ENCODE assay signal across 32 cellular contexts in genomic region chr17:82465023-82465603, GRCh38. TPM values are rescaled to one million over a fixed set of nuclear protein-coding genes. Genes with fewer than 3 reads are reported as not detected.
DNase-seq lines count a peak whose midpoint lies in the region; ATAC-seq and TF ChIP-seq lines count a peak whose summit lies in the region.
"Had no signal": no experiment of that assay in that cellular context is flagged by ENCODE, and none has a peak within 500 bp of the region (broad histone marks: within the 10 kb centered on the region; RNA-seq: fewer than 3 reads in every experiment).

No MANE protein-coding gene starts in this region.

- H3K9me3 Mint-ChIP-seq in CD4-positive, alpha-beta memory T cell = peaks cover 0 to 2% (median 0%) of the 10 kb centered on the region in 8 donors
- H3K9me3 Mint-ChIP-seq in IgD-negative memory B cell = no peaks in the 10 kb centered on the region
- H3K9me3 Mint-ChIP-seq in activated T-helper 1 cell treated with anti-CD3 and anti-CD28 coated beads, Interleukin-12 subunit alpha, Interleukin-12 subunit beta, Interleukin-2, Interleukin-4 antibody, amounts not matched to agents 30 ng/mL and 10 ng/mL and 1 ng/mL, durations not matched to agents 14 hours and 24 hours and 36 hours = no peaks in the 10 kb centered on the region
- H3K9me3 Mint-ChIP-seq: dendritic cell treated with granulocyte-macrophage colony-stimulating factor and Interleukin-4, amounts not matched to agents 40 ng/mL and 50 ng/mL, for 4 days; endodermal cell; stimulated activated naive B cell treated with anti-CD40 and anti-IgM and Interleukin-4, amounts not matched to agents 10 μg/mL and 1 μg/mL and 100 μg/mL, for 72 hours had no signal

- H3K4me1 Mint-ChIP-seq in CD4-positive, alpha-beta memory T cell = peaks cover 7 to 11% (median 9%) of the 10 kb centered on the region in 4 donors
- H3K4me1 Mint-ChIP-seq in IgD-negative memory B cell = peaks cover 0 to 3% (median 1%) of the 10 kb centered on the region in 3 donors
- H3K4me1 Mint-ChIP-seq in activated T-helper 1 cell treated with anti-CD3 and anti-CD28 coated beads, Interleukin-12 subunit alpha, Interleukin-12 subunit beta, Interleukin-2, Interleukin-4 antibody, amounts not matched to agents 30 ng/mL and 10 ng/mL and 1 ng/mL, durations not matched to agents 14 hours and 24 hours and 36 hours (ENCODE audit: low read depth) = peaks cover 67% of the 10 kb centered on the region
- H3K4me1 Mint-ChIP-seq: endodermal cell, mesothelial cell of epicardium had no signal

- H3K27ac ChIP-seq in CD4-positive, alpha-beta memory T cell (ENCODE audit: low read depth, low read length) = no peak overlapping the region
- H3K27ac ChIP-seq in upper lobe of right lung = no peak overlapping the region
- H3K27ac ChIP-seq: BLaER1, esophagus muscularis mucosa, foreskin keratinocyte, psoas muscle, sigmoid colon, SK-N-MC, suprapubic skin, upper lobe of left lung had no signal

- ATAC-seq in GM19328 (IDR thresholded peaks at IDR 0.05; ENCODE audit: unreplicated experiment) (no peak), HG02763 (IDR thresholded peaks at IDR 0.05; ENCODE audit: unreplicated experiment) (no peak), upper lobe of right lung (no peak)
- ATAC-seq: foreskin keratinocyte; psoas muscle; stimulated activated naive B cell treated with anti-CD40 and anti-IgM and Interleukin-4, amounts not matched to agents 10 μg/mL and 1 μg/mL and 100 μg/mL, for 72 hours had no signal

- no peak overlapping the region for H3K4me3 ChIP-seq in CD4-positive, alpha-beta memory T cell (ENCODE audit: low read length in 2 of 2)
- H3K4me3 ChIP-seq in upper lobe of right lung = no peak overlapping the region
- H3K4me3 ChIP-seq: BLaER1, body of pancreas, esophagus muscularis mucosa, MG63, psoas muscle, sigmoid colon, SK-N-MC, suprapubic skin, upper lobe of left lung had no signal

- DNase-seq in activated naive CD4-positive, alpha-beta T cell treated with Interleukin-2 at 50 U/mL for 16 hours = peak; percentile 25
- DNase-seq in activated naive CD4-positive, alpha-beta T cell treated with anti-CD3 and anti-CD28 coated beads, Interleukin-2, amount 50 U/mL, for 16 hours = no peak
- no peak for DNase-seq in CD4-positive, alpha-beta memory T cell
- DNase-seq in activated T-helper 1 cell treated with anti-CD3 and anti-CD28 coated beads, Interleukin-12 subunit alpha, Interleukin-12 subunit beta, Interleukin-2, Interleukin-4 antibody, amounts not matched to agents 30 ng/mL and 10 ng/mL and 1 ng/mL, durations not matched to agents 14 hours and 24 hours and 36 hours (ENCODE audit: low spot score) = no peak
- no peak for DNase-seq in upper lobe of right lung
- DNase-seq: activated CD4-positive, alpha-beta T cell treated with anti-CD3 and anti-CD28 coated beads for 1 hour; activated effector memory CD4-positive, alpha-beta T cell treated with anti-CD3 and anti-CD28 coated beads, Interleukin-2, amount 50 U/mL, for 16 hours; body of pancreas; EL; endodermal cell; foreskin keratinocyte; KBM-7; MG63; NCI-H1105 treated with DMSO at 0.1 percent for 48 hours; NCI-H187 treated with DMSO at 0.1 percent for 48 hours; NCI-H2171 treated with DMSO at 0.1 percent for 48 hours; NCI-H510A; OCI-M1; sigmoid colon; stimulated activated CD4-positive, alpha-beta T cell treated with anti-CD3 and anti-CD28 coated beads, Interleukin-12 subunit alpha, Interleukin-12 subunit beta, amount 100 ng/mL, for 4 hours; stimulated activated naive B cell treated with anti-CD40 and anti-IgM and Interleukin-4, amounts not matched to agents 10 μg/mL and 1 μg/mL and 100 μg/mL, for 72 hours; upper lobe of left lung had no signal

- POLR2A ChIA-PET in CD4-positive, alpha-beta memory T cell (lab: Charles Lee; ENCODE audit: partially characterized antibody) = no interaction called here

- no peaks in the 10 kb centered on the region for H3K9me3 ChIP-seq in CD4-positive, alpha-beta memory T cell (ENCODE audit: control insufficient read depth in 1 of 2, low read length in 2 of 2)
- H3K9me3 ChIP-seq in upper lobe of right lung = no peaks in the 10 kb centered on the region
- H3K9me3 ChIP-seq: BLaER1, body of pancreas, esophagus muscularis mucosa, MG63, psoas muscle, sigmoid colon, suprapubic skin, upper lobe of left lung had no signal

- H3K27ac Mint-ChIP-seq in CD4-positive, alpha-beta memory T cell = peak overlapping the region in 4 of 7 donors; percentile 23 to 53 (median 38)
- peak overlapping the region in 2 of 3 donors; percentile 7 to 59 for H3K27ac Mint-ChIP-seq in IgD-negative memory B cell
- H3K27ac Mint-ChIP-seq in activated T-helper 1 cell treated with anti-CD3 and anti-CD28 coated beads, Interleukin-12 subunit alpha, Interleukin-12 subunit beta, Interleukin-2, Interleukin-4 antibody, amounts not matched to agents 30 ng/mL and 10 ng/mL and 1 ng/mL, durations not matched to agents 14 hours and 24 hours and 36 hours = peak overlapping the region; percentile 60
- H3K27ac Mint-ChIP-seq: dendritic cell treated with granulocyte-macrophage colony-stimulating factor and Interleukin-4, amounts not matched to agents 40 ng/mL and 50 ng/mL, for 4 days; endodermal cell; mesothelial cell of epicardium had no signal

- TF ChIP-seq CTCF in upper lobe of right lung (IDR thresholded peaks at IDR 0.05) = no peak

- intact Hi-C loops in CD4-positive, alpha-beta memory T cell (cut with micrococcal nuclease) = no loop called here
- intact Hi-C loops in activated T-helper 1 cell treated with anti-CD3 and anti-CD28 coated beads, Interleukin-12 subunit alpha, Interleukin-12 subunit beta, Interleukin-2, Interleukin-4 antibody, amounts not matched to agents 30 ng/mL and 10 ng/mL and 1 ng/mL, durations not matched to agents 14 hours and 24 hours and 36 hours (cut with micrococcal nuclease) = no loop called here
- intact Hi-C loops in upper lobe of right lung (cut with DNase I) = no loop called here

- no peak overlapping the region for H3K4me3 Mint-ChIP-seq in CD4-positive, alpha-beta memory T cell
- no peak overlapping the region for H3K4me3 Mint-ChIP-seq in IgD-negative memory B cell
- no peak overlapping the region for H3K4me3 Mint-ChIP-seq in activated T-helper 1 cell treated with anti-CD3 and anti-CD28 coated beads, Interleukin-12 subunit alpha, Interleukin-12 subunit beta, Interleukin-2, Interleukin-4 antibody, amounts not matched to agents 30 ng/mL and 10 ng/mL and 1 ng/mL, durations not matched to agents 14 hours and 24 hours and 36 hours
- H3K4me3 Mint-ChIP-seq: dendritic cell treated with granulocyte-macrophage colony-stimulating factor and Interleukin-4, amounts not matched to agents 40 ng/mL and 50 ng/mL, for 4 days; endodermal cell; mesothelial cell of epicardium; stimulated activated naive B cell treated with anti-CD40 and anti-IgM and Interleukin-4, amounts not matched to agents 10 μg/mL and 1 μg/mL and 100 μg/mL, for 72 hours had no signal

- H3K36me3 Mint-ChIP-seq in CD4-positive, alpha-beta memory T cell = peaks cover 49 to 71% of the 10 kb centered on the region in 2 donors
- peaks cover 15% of the 10 kb centered on the region for H3K36me3 Mint-ChIP-seq in IgD-negative memory B cell
- H3K36me3 Mint-ChIP-seq in activated T-helper 1 cell treated with anti-CD3 and anti-CD28 coated beads, Interleukin-12 subunit alpha, Interleukin-12 subunit beta, Interleukin-2, Interleukin-4 antibody, amounts not matched to agents 30 ng/mL and 10 ng/mL and 1 ng/mL, durations not matched to agents 14 hours and 24 hours and 36 hours (ENCODE audit: low read depth) = peaks cover 66% of the 10 kb centered on the region

- CTCF ChIA-PET in CD4-positive, alpha-beta memory T cell (lab: Charles Lee; ENCODE audit: partially characterized antibody) = no interaction called here

- H3K4me1 ChIP-seq in CD4-positive, alpha-beta memory T cell (ENCODE audit: insufficient read depth, low read length) = peaks cover 6% of the 10 kb centered on the region
- peaks cover 7% of the 10 kb centered on the region for H3K4me1 ChIP-seq in upper lobe of right lung
- H3K4me1 ChIP-seq: foreskin keratinocyte, psoas muscle had no signal

- H3K36me3 ChIP-seq in CD4-positive, alpha-beta memory T cell (ENCODE audit: insufficient read depth, low read length) = peaks cover 73% of the 10 kb centered on the region
- H3K36me3 ChIP-seq in upper lobe of right lung = peaks cover 85% of the 10 kb centered on the region

- no peaks in the 10 kb centered on the region for H3K27me3 ChIP-seq in CD4-positive, alpha-beta memory T cell (ENCODE audit: insufficient read depth, low read length)
- H3K27me3 ChIP-seq in upper lobe of right lung = no peaks in the 10 kb centered on the region
- H3K27me3 ChIP-seq: BLaER1, body of pancreas, esophagus muscularis mucosa, foreskin keratinocyte, MG63, sigmoid colon, suprapubic skin, upper lobe of left lung had no signal

- no peaks in the 10 kb centered on the region for H3K27me3 Mint-ChIP-seq in CD4-positive, alpha-beta memory T cell
- no peaks in the 10 kb centered on the region for H3K27me3 Mint-ChIP-seq in IgD-negative memory B cell
- no peaks in the 10 kb centered on the region for H3K27me3 Mint-ChIP-seq in activated T-helper 1 cell treated with anti-CD3 and anti-CD28 coated beads, Interleukin-12 subunit alpha, Interleukin-12 subunit beta, Interleukin-2, Interleukin-4 antibody, amounts not matched to agents 30 ng/mL and 10 ng/mL and 1 ng/mL, durations not matched to agents 14 hours and 24 hours and 36 hours (ENCODE audit: insufficient read depth)
- H3K27me3 Mint-ChIP-seq: dendritic cell treated with granulocyte-macrophage colony-stimulating factor and Interleukin-4, amounts not matched to agents 40 ng/mL and 50 ng/mL, for 4 days; stimulated activated naive B cell treated with anti-CD40 and anti-IgM and Interleukin-4, amounts not matched to agents 10 μg/mL and 1 μg/mL and 100 μg/mL, for 72 hours had no signal

RNA-seq across cellular contexts. Expression of gene NARF, which starts 6.6 kb away (rescaled TPM):
- 10 to 100 TPM; 80.8 to 82.9 TPM for total RNA-seq in CD4-positive, alpha-beta memory T cell
- 100 to 1,000 TPM in 1 of 2 donors, 10 to 100 TPM in 1; 94.2 to 146 TPM for polyA plus RNA-seq in CD4-positive, alpha-beta memory T cell
- 76.2 TPM for polyA plus RNA-seq in IgD-negative memory B cell
- 99.0 and 103 TPM in 2 replicates for total RNA-seq in activated T-helper 1 cell treated with anti-CD3 and anti-CD28 coated beads, Interleukin-12 subunit alpha, Interleukin-12 subunit beta, Interleukin-2, Interleukin-4 antibody, amounts not matched to agents 30 ng/mL and 10 ng/mL and 1 ng/mL, durations not matched to agents 14 hours and 24 hours and 36 hours
- 54.1 TPM for total RNA-seq in upper lobe of right lung

RNA-seq across cellular contexts. Expression of gene CYBC1, which starts 14.6 kb away (rescaled TPM):
- 100 to 1,000 TPM; 236 to 249 TPM for total RNA-seq in CD4-positive, alpha-beta memory T cell
- 100 to 1,000 TPM; 166 to 237 TPM for polyA plus RNA-seq in CD4-positive, alpha-beta memory T cell
- 266 TPM for polyA plus RNA-seq in IgD-negative memory B cell
- total RNA-seq in activated T-helper 1 cell treated with anti-CD3 and anti-CD28 coated beads, Interleukin-12 subunit alpha, Interleukin-12 subunit beta, Interleukin-2, Interleukin-4 antibody, amounts not matched to agents 30 ng/mL and 10 ng/mL and 1 ng/mL, durations not matched to agents 14 hours and 24 hours and 36 hours = 253 and 257 TPM in 2 replicates
- total RNA-seq in upper lobe of right lung = 120 TPM

RNA-seq across cellular contexts. Expression of gene OGFOD3, which starts 46.7 kb away (rescaled TPM):
- total RNA-seq in CD4-positive, alpha-beta memory T cell = 10 to 100 TPM; 28.8 to 30.3 TPM
- polyA plus RNA-seq in CD4-positive, alpha-beta memory T cell = 10 to 100 TPM; 23.4 to 36.1 TPM
- 33.2 TPM for polyA plus RNA-seq in IgD-negative memory B cell
- 28.7 and 34.7 TPM in 2 replicates for total RNA-seq in activated T-helper 1 cell treated with anti-CD3 and anti-CD28 coated beads, Interleukin-12 subunit alpha, Interleukin-12 subunit beta, Interleukin-2, Interleukin-4 antibody, amounts not matched to agents 30 ng/mL and 10 ng/mL and 1 ng/mL, durations not matched to agents 14 hours and 24 hours and 36 hours
- total RNA-seq in upper lobe of right lung = 32.7 TPM

RNA-seq across cellular contexts. Expression of gene HEXD, which starts 47.0 kb away (rescaled TPM):
- 100 to 1,000 TPM; 105 to 113 TPM for total RNA-seq in CD4-positive, alpha-beta memory T cell
- polyA plus RNA-seq in CD4-positive, alpha-beta memory T cell = 10 to 100 TPM; 12.6 to 15.1 TPM
- 23.2 TPM for polyA plus RNA-seq in IgD-negative memory B cell
- total RNA-seq in activated T-helper 1 cell treated with anti-CD3 and anti-CD28 coated beads, Interleukin-12 subunit alpha, Interleukin-12 subunit beta, Interleukin-2, Interleukin-4 antibody, amounts not matched to agents 30 ng/mL and 10 ng/mL and 1 ng/mL, durations not matched to agents 14 hours and 24 hours and 36 hours = 30.5 and 33.0 TPM in 2 replicates
- total RNA-seq in upper lobe of right lung = 49.1 TPM

RNA-seq across cellular contexts. Expression of gene FOXK2, which starts 54.4 kb away (rescaled TPM):
- total RNA-seq in CD4-positive, alpha-beta memory T cell = 10 to 100 TPM; 51.5 to 57.5 TPM
- polyA plus RNA-seq in CD4-positive, alpha-beta memory T cell = 1 to 10 TPM; 1.3 to 6.8 TPM
- 5.8 TPM for polyA plus RNA-seq in IgD-negative memory B cell
- 97.7 and 98.1 TPM in 2 replicates for total RNA-seq in activated T-helper 1 cell treated with anti-CD3 and anti-CD28 coated beads, Interleukin-12 subunit alpha, Interleukin-12 subunit beta, Interleukin-2, Interleukin-4 antibody, amounts not matched to agents 30 ng/mL and 10 ng/mL and 1 ng/mL, durations not matched to agents 14 hours and 24 hours and 36 hours
- total RNA-seq in upper lobe of right lung = 62.4 TPM
